1 cellular context compared by ENCODE assay signal in the genomic region with DNA sequence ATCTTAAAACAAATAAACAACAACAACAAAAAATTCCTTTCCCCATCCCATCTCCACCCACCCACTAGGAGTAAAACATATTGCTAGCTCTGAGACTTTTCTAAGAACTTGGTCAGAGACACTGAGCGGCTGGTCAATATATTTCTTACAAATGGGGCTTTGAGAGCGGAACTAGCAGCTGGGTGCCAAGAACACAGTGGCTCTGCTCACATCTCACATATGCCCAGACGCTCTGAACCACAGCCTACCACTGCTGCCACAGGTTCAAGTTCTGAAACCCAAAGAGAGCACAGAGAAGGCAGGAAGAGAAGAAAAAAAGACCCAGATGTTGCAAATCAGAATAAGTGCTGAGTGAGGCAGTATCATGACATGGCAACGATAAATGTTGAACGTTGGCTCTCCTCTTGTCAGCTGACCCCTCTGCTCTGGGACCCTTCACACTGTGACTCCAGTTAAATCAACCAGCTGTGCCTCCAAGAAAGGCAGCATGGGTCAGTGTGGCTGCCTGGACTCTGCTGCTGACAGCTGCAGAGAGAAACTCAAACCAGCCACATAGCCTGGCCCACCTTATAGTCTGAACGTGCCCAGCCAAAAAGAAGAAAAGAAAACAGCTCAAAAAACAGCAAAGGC.
TF ChIP-seq lines count a peak whose summit lies in the region.

No MANE protein-coding gene starts in this region.

TF ChIP-seq in IMR-90, 13 proteins besides CTCF, POLR2A, EP300 and RAD21:
- TF ChIP-seq MXI1 (IDR thresholded peaks at IDR 0.05; ENCODE audit: borderline replicate concordance, low read depth, low read length) (no peak), MAFK (IDR thresholded peaks at IDR 0.05; ENCODE audit: low read depth, low read length) (peak; percentile 66)
- TF ChIP-seq, protein P1, sequence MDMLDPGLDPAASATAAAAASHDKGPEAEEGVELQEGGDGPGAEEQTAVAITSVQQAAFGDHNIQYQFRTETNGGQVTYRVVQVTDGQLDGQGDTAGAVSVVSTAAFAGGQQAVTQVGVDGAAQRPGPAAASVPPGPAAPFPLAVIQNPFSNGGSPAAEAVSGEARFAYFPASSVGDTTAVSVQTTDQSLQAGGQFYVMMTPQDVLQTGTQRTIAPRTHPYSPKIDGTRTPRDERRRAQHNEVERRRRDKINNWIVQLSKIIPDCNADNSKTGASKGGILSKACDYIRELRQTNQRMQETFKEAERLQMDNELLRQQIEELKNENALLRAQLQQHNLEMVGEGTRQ (IDR thresholded peaks at IDR 0.05; ENCODE audit: low read depth, low read length) = no peak
TF ChIP-seq in IMR-90: peak in this region for 1.
